ENCODE assay signal across 29 cellular contexts in the genomic region with DNA sequence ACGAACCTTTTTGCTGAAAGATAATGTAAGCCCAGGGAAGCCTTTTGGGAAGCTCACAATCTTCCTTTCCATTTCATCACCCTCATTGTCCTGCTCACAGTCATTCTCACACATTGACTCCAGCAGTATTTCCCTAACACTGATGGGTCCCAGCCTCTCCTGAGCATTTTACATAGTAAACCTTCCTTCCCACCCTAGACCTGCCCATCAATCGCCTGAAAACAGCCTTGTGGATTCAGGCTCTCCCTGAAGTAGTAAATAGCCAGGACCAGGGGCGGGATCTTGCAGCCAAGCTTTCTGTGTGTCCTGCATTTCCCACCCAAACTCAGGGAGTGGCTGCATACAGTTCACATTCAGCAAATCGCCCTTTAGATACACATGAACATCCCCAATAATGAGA.
"Had no signal": no experiment of that assay in that cellular context is flagged by ENCODE, and none has a peak within 500 bp of the region (broad histone marks: within the 10 kb centered on the region; RNA-seq: fewer than 3 reads in every experiment).

No MANE protein-coding gene starts in this region.

- H3K36me3 Mint-ChIP-seq: natural killer cell; neural progenitor cell; stimulated activated effector memory CD8-positive, alpha-beta T cell treated with anti-CD3 and anti-CD28 coated beads, Interleukin-12 subunit alpha, Interleukin-12 subunit beta, amount 100 ng/mL, for 72 hours; stimulated activated naive B cell treated with anti-CD40 and anti-IgM and Interleukin-4, amounts not matched to agents 10 μg/mL and 1 μg/mL and 100 μg/mL, for 72 hours had no signal

- H3K4me3 ChIP-seq: neural progenitor cell, ovary, psoas muscle, right lobe of liver, sigmoid colon, stomach, thoracic aorta, thyroid gland, tibial nerve, upper lobe of left lung, vagina had no signal

- H3K4me2 ChIP-seq: neural progenitor cell had no signal

- H3K9me3 ChIP-seq: ovary, psoas muscle, right lobe of liver, sigmoid colon, stomach, thoracic aorta, thyroid gland, tibial nerve, upper lobe of left lung, vagina had no signal

- FAIRE-seq: small intestine, urothelium cell line had no signal

- DNase-seq: natural killer cell; occipital lobe; ovary; posterior cingulate gyrus; psoas muscle; right cardiac atrium; right lobe of liver; sigmoid colon; small intestine; stimulated activated CD4-positive, alpha-beta T cell treated with anti-CD3 and anti-CD28 coated beads, Interleukin-15, amount 100 ng/mL, for 24 hours; stimulated activated CD4-positive, alpha-beta T cell treated with anti-CD3 and anti-CD28 coated beads, Interleukin-2, amount 100 ng/mL, for 24 hours; stimulated activated CD4-positive, alpha-beta T cell treated with anti-CD3 and anti-CD28 coated beads, Interleukin-2, amount 100 ng/mL, for 48 hours; stimulated activated CD4-positive, alpha-beta T cell treated with anti-CD3 and anti-CD28 coated beads, Interleukin-4, amount 100 ng/mL, for 24 hours; stimulated activated naive B cell treated with anti-CD40 and anti-IgM and Interleukin-4, amounts not matched to agents 10 μg/mL and 1 μg/mL and 100 μg/mL, for 72 hours; stimulated activated naive CD4-positive, alpha-beta T cell treated with Interleukin-2 at 50 U/mL for 16 hours; stomach; thyroid gland; trophoblast cell; upper lobe of left lung had no signal

- ATAC-seq: natural killer cell; psoas muscle; right cardiac atrium; right lobe of liver; stimulated activated effector memory CD8-positive, alpha-beta T cell treated with anti-CD3 and anti-CD28 coated beads, Interleukin-12 subunit alpha, Interleukin-12 subunit beta, amount 100 ng/mL, for 72 hours; stimulated activated naive B cell treated with anti-CD40 and anti-IgM and Interleukin-4, amounts not matched to agents 10 μg/mL and 1 μg/mL and 100 μg/mL, for 72 hours had no signal

- H3K9me3 Mint-ChIP-seq: natural killer cell; nephron; stimulated activated effector memory CD8-positive, alpha-beta T cell treated with anti-CD3 and anti-CD28 coated beads, Interleukin-12 subunit alpha, Interleukin-12 subunit beta, amount 100 ng/mL, for 72 hours; stimulated activated naive B cell treated with anti-CD40 and anti-IgM and Interleukin-4, amounts not matched to agents 10 μg/mL and 1 μg/mL and 100 μg/mL, for 72 hours; stimulated activated naive CD8-positive, alpha-beta T cell treated with anti-CD3 and anti-CD28 coated beads, Interleukin-15, Interleukin-2, amounts not matched to agents 100 ng/mL and 50 ng/mL, for 24 hours had no signal

- H3K27ac Mint-ChIP-seq: natural killer cell; nephron; neural progenitor cell; progenitor cell of endocrine pancreas; stimulated activated effector memory CD8-positive, alpha-beta T cell treated with anti-CD3 and anti-CD28 coated beads, Interleukin-12 subunit alpha, Interleukin-12 subunit beta, amount 100 ng/mL, for 72 hours; stimulated activated naive B cell treated with anti-CD40 and anti-IgM and Interleukin-4, amounts not matched to agents 10 μg/mL and 1 μg/mL and 100 μg/mL, for 72 hours; stimulated activated naive CD8-positive, alpha-beta T cell treated with anti-CD3 and anti-CD28 coated beads, Interleukin-15, Interleukin-2, amounts not matched to agents 100 ng/mL and 50 ng/mL, for 24 hours had no signal

- H3K27me3 ChIP-seq: neural progenitor cell, ovary, right lobe of liver, thyroid gland, upper lobe of left lung, vagina had no signal

- H3K27ac ChIP-seq: neural progenitor cell, ovary, parathyroid adenoma, psoas muscle, right lobe of liver, sigmoid colon, stomach, thoracic aorta, thyroid gland, tibial nerve, upper lobe of left lung, vagina had no signal

- H3K79me2 ChIP-seq: parathyroid adenoma had no signal

- H3K4me1 Mint-ChIP-seq: natural killer cell; neural progenitor cell; stimulated activated effector memory CD8-positive, alpha-beta T cell treated with anti-CD3 and anti-CD28 coated beads, Interleukin-12 subunit alpha, Interleukin-12 subunit beta, amount 100 ng/mL, for 72 hours; stimulated activated naive B cell treated with anti-CD40 and anti-IgM and Interleukin-4, amounts not matched to agents 10 μg/mL and 1 μg/mL and 100 μg/mL, for 72 hours had no signal

- H3K36me3 ChIP-seq: neural progenitor cell, ovary, right lobe of liver, sigmoid colon, stomach, thoracic aorta, thyroid gland, tibial nerve, upper lobe of left lung, vagina had no signal

- H3K4me3 Mint-ChIP-seq: natural killer cell; nephron; neural progenitor cell; stimulated activated effector memory CD8-positive, alpha-beta T cell treated with anti-CD3 and anti-CD28 coated beads, Interleukin-12 subunit alpha, Interleukin-12 subunit beta, amount 100 ng/mL, for 72 hours; stimulated activated naive B cell treated with anti-CD40 and anti-IgM and Interleukin-4, amounts not matched to agents 10 μg/mL and 1 μg/mL and 100 μg/mL, for 72 hours; stimulated activated naive CD8-positive, alpha-beta T cell treated with anti-CD3 and anti-CD28 coated beads, Interleukin-15, Interleukin-2, amounts not matched to agents 100 ng/mL and 50 ng/mL, for 24 hours had no signal

- H3K4me1 ChIP-seq: neural progenitor cell, parathyroid adenoma, psoas muscle, sigmoid colon, stomach, thyroid gland, tibial nerve, upper lobe of left lung, vagina had no signal

- H2AFZ ChIP-seq: neural progenitor cell, parathyroid adenoma had no signal

- H3K9ac ChIP-seq: neural progenitor cell, parathyroid adenoma had no signal
